12 cellular contexts compared by ENCODE assay signal in genomic region chr3:186427627-186428026, GRCh38.
DNase-seq lines count a peak whose midpoint lies in the region; ATAC-seq and TF ChIP-seq lines count a peak whose summit lies in the region.
"Had no signal": no experiment of that assay in that cellular context is flagged by ENCODE, and none has a peak within 500 bp of the region (broad histone marks: within the 10 kb centered on the region; RNA-seq: fewer than 3 reads in every experiment).

No MANE protein-coding gene starts in this region.

- intact Hi-C loops in right lobe of liver (cut with DNase I) (no loop called here), colonic mucosa (cut with DNase I) (no loop called here)

- H3K27me3 ChIP-seq in BE2C, result no peaks in the 10 kb centered on the region
- H3K27me3 ChIP-seq in right lobe of liver, result no peaks in the 10 kb centered on the region
- no peaks in the 10 kb centered on the region for H3K27me3 ChIP-seq in colonic mucosa

- H3K4me3 ChIP-seq in BE2C (ENCODE audit: low read depth, low read length) (no peak overlapping the region), cardiac fibroblast (replicated peaks in 1 of 2; ENCODE audit: low read depth in 2 of 2, low read length in 2 of 2) (no peak overlapping the region), right lobe of liver (no peak overlapping the region), colonic mucosa (no peak overlapping the region)
- H3K4me3 ChIP-seq: lung had no signal

- peak; percentile 30 for DNase-seq in BE2C
- peak; percentile 52 for DNase-seq in NCI-H1694 (lab: John Stamatoyannopoulos, UW)
- DNase-seq in cardiac fibroblast (ENCODE audit: low read depth in 2 of 2), result peak; percentile 27 to 55
- DNase-seq in right lobe of liver, result no peak
- DNase-seq in colonic mucosa, result no peak
- DNase-seq in SIG-M5 (lab: John Stamatoyannopoulos, UW), result no peak
- DNase-seq: activated CD4-positive, CD25-positive, alpha-beta regulatory T cell; DMS 273 treated with DMSO at 0.1 percent for 48 hours; NCI-H1105 treated with DMSO at 0.1 percent for 48 hours had no signal

- WGBS in right lobe of liver (ENCODE audit: insufficient coverage, low coverage, low lambda C conversion rate, missing lambda C conversion rate), result no CpG with 5 or more reads among the region's 4 CpGs

- H3K36me3 ChIP-seq in BE2C (no peaks in the 10 kb centered on the region), right lobe of liver (no peaks in the 10 kb centered on the region), colonic mucosa (no peaks in the 10 kb centered on the region)

- ATAC-seq in right lobe of liver (peak in 3 of 4 donors; percentile 17 to 44 (median 36)), HG03378 (IDR thresholded peaks at IDR 0.05; ENCODE audit: unreplicated experiment) (no peak), GM19395 (IDR thresholded peaks at IDR 0.05; ENCODE audit: unreplicated experiment) (no peak)

- TF ChIP-seq POLR2A in right lobe of liver (IDR thresholded peaks at IDR 0.05), result no peak

- H3K27ac ChIP-seq in right lobe of liver, result no peak overlapping the region
- H3K27ac ChIP-seq in colonic mucosa, result no peak overlapping the region

- H3K9ac ChIP-seq in colonic mucosa (ENCODE audit: low read depth in 2 of 2, low read length in 2 of 2), result no peak overlapping the region

- no peak for TF ChIP-seq CTCF in BE2C (IDR thresholded peaks at IDR 0.05; ENCODE audit: low read depth, low read length)
- no peak for TF ChIP-seq CTCF in cardiac fibroblast (IDR thresholded peaks at IDR 0.05; ENCODE audit: low read depth, low read length)
- TF ChIP-seq CTCF in right lobe of liver (IDR thresholded peaks at IDR 0.05), result no peak
- no peak for TF ChIP-seq CTCF in colonic mucosa (IDR thresholded peaks at IDR 0.05)

- H3K9me3 ChIP-seq in BE2C (no peaks in the 10 kb centered on the region; the same call in 1 of the 2 replicates), right lobe of liver (no peaks in the 10 kb centered on the region), colonic mucosa (no peaks in the 10 kb centered on the region)

- H3K4me1 ChIP-seq in BE2C (peaks cover 19% of the 10 kb centered on the region), right lobe of liver (no peaks in the 10 kb centered on the region), colonic mucosa (no peaks in the 10 kb centered on the region)

Comparison
In these comparisons a context has a peak if more than half of its experiments do, and no peak if none do; other contexts are left out.
1. DNase-seq: peak in BE2C (single experiment), NCI-H1694 (single experiment) and cardiac fibroblast (2 of 2); none in right lobe of liver (0 of 3), colonic mucosa (single experiment) and SIG-M5 (single experiment).
2. ATAC-seq: peak in right lobe of liver (3 of 4); none in HG03378 (single experiment) and GM19395 (single experiment).